In genomic region chr5:122062205-122062604, GRCh38 we compare ENCODE assay signal across 22 cellular contexts.
"Had no signal": no experiment of that assay in that cellular context is flagged by ENCODE, and none has a peak within 500 bp of the region (broad histone marks: within the 10 kb centered on the region; RNA-seq: fewer than 3 reads in every experiment).

No MANE protein-coding gene starts in this region.

- H3K27me3 ChIP-seq: body of pancreas, tibial artery had no signal

- H3K4me3 Mint-ChIP-seq: activated naive CD4-positive, alpha-beta T cell treated with anti-CD3 and anti-CD28 coated beads, Interleukin-2, amount 50 U/mL, for 24 hours; central memory CD8-positive, alpha-beta T cell; nephron progenitor cell had no signal

- H3K9me3 ChIP-seq: body of pancreas, tibial artery had no signal

- H3K27ac ChIP-seq: body of pancreas, coronary artery, tibial artery, WERI-Rb-1 had no signal

- H3K9me3 Mint-ChIP-seq: activated naive CD4-positive, alpha-beta T cell treated with anti-CD3 and anti-CD28 coated beads, Interleukin-2, amount 50 U/mL, for 24 hours; central memory CD8-positive, alpha-beta T cell; nephron progenitor cell had no signal

- H3K4me1 Mint-ChIP-seq: activated naive CD4-positive, alpha-beta T cell treated with anti-CD3 and anti-CD28 coated beads, Interleukin-2, amount 50 U/mL, for 24 hours; central memory CD8-positive, alpha-beta T cell had no signal

- ATAC-seq: body of pancreas; left lobe of liver; stimulated activated naive CD8-positive, alpha-beta T cell treated with anti-CD3 and anti-CD28 coated beads, Interleukin-15, Interleukin-2, amounts not matched to agents 100 U/mL and 50 U/mL, for 24 hours had no signal

- H3K36me3 ChIP-seq: WERI-Rb-1 had no signal

- H3K4me3 ChIP-seq: body of pancreas, coronary artery, lung, tibial artery had no signal

- H3K4me1 ChIP-seq: body of pancreas had no signal

- DNase-seq: activated CD4-positive, alpha-beta T cell treated with anti-CD3 and anti-CD28 coated beads, Interleukin-2, amount 50 U/mL, for 4 hours; activated gamma-delta T cell; body of pancreas; midbrain; nephron progenitor cell; nucleus accumbens; posterior cingulate gyrus; retina; stimulated activated CD4-positive, alpha-beta T cell treated with anti-CD3 and anti-CD28 coated beads, Interleukin-2, amount 100 ng/mL, for 24 hours; stimulated activated naive CD8-positive, alpha-beta T cell treated with anti-CD3 and anti-CD28 coated beads, Interleukin-15, Interleukin-2, amounts not matched to agents 100 U/mL and 50 U/mL, for 24 hours; substantia nigra; SW 1271; T-helper 2 cell; tibial artery; WERI-Rb-1 had no signal

- FAIRE-seq: islet of Langerhans, urothelium cell line had no signal

- H3K27me3 Mint-ChIP-seq: activated naive CD4-positive, alpha-beta T cell treated with anti-CD3 and anti-CD28 coated beads, Interleukin-2, amount 50 U/mL, for 24 hours; central memory CD8-positive, alpha-beta T cell had no signal

- H3K27ac Mint-ChIP-seq: activated naive CD4-positive, alpha-beta T cell treated with anti-CD3 and anti-CD28 coated beads, Interleukin-2, amount 50 U/mL, for 24 hours; nephron progenitor cell had no signal
